8 cellular contexts compared by ENCODE assay signal in the genomic region with DNA sequence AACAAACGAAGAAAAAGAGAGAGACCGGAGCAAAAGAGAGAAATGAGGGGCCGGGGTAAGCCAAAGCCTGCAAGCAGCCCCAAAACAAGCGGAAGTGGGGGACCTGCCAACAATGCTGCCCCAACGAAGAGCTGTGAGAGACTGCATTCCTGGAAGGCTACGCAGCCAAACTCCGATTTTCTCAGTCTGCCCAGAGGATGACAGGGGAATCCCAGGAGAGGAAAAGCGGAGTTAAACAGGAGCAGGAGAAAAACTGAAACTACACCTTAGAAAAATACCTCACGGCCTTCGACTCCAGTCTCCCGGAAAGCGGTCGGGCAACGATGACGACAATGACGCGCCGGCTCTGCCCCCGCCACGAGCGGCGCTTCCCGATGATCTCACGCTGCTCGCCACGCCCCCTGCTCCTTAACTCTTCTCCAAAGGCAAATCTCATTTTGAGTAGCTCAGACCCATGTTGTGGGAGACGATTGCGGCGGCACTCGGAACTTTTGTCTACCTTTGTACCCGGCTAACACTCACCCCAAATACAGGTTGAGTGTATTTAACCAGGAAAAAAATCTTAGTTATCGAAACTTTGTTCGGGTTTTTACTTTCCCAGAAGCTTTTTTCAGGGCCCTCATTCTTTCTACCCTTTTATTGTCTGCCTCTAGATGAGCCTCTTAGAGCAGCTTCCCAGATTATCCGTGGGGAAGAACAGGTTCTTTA. TPM values are rescaled to one million over a fixed set of nuclear protein-coding genes. Genes with fewer than 3 reads are reported as not detected.
DNase-seq lines count a peak whose midpoint lies in the region; ATAC-seq and TF ChIP-seq lines count a peak whose summit lies in the region.

A gene with protein sequence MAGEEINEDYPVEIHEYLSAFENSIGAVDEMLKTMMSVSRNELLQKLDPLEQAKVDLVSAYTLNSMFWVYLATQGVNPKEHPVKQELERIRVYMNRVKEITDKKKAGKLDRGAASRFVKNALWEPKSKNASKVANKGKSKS (minus strand): TSS at position 325 of the 708 bp plus-strand sequence. CDS start 15,694 bp downstream, outside the sequence.

- no peaks in the 10 kb centered on the region for H4K20me1 ChIP-seq in DOHH2 (ENCODE audit: control insufficient read depth, insufficient read depth, low read depth, low read length)
- peaks cover 17% of the 10 kb centered on the region for H4K20me1 ChIP-seq in GM23338 (replicated peaks; ENCODE audit: insufficient read depth)

- no peaks in the 10 kb centered on the region for H3K36me3 Mint-ChIP-seq in GM23338 (ENCODE audit: low read depth)
- H3K36me3 Mint-ChIP-seq in activated T-helper 17 cell treated with anti-CD3 and anti-CD28 coated beads, Interleukin-2, amount 50 U/mL, for 72 hours (ENCODE audit: low read depth) = peaks cover 7% of the 10 kb centered on the region
- peaks cover 0 to 2% (median 0%) of the 10 kb centered on the region in 3 donors for H3K36me3 Mint-ChIP-seq in naive thymus-derived CD8-positive, alpha-beta T cell

- H3K27me3 ChIP-seq in DOHH2 (ENCODE audit: control insufficient read depth, low read length) (no peaks in the 10 kb centered on the region), GM23338 (ENCODE audit: insufficient read depth) (no peaks in the 10 kb centered on the region)

- peak within 1 kb of the TSS; percentile 98 for H3K27ac Mint-ChIP-seq in GM23338
- peak within 1 kb of the TSS; percentile 95 for H3K27ac Mint-ChIP-seq in activated T-helper 17 cell treated with anti-CD3 and anti-CD28 coated beads, Interleukin-2, amount 50 U/mL, for 72 hours
- peak within 1 kb of the TSS; percentile 98 to 100 (median 99) for H3K27ac Mint-ChIP-seq in naive thymus-derived CD8-positive, alpha-beta T cell

- H3K27me3 Mint-ChIP-seq in GM23338 (ENCODE audit: insufficient read depth, low read depth, poor library complexity) = peaks cover 1% of the 10 kb centered on the region
- peaks cover 4% of the 10 kb centered on the region for H3K27me3 Mint-ChIP-seq in activated T-helper 17 cell treated with anti-CD3 and anti-CD28 coated beads, Interleukin-2, amount 50 U/mL, for 72 hours
- H3K27me3 Mint-ChIP-seq in naive thymus-derived CD8-positive, alpha-beta T cell = peaks cover 0 to 15% (median 0%) of the 10 kb centered on the region in 5 donors

- ATAC-seq in GM23338 = peak; percentile 93
- peak; percentile 97 for ATAC-seq in activated T-helper 17 cell treated with anti-CD3 and anti-CD28 coated beads, Interleukin-2, amount 50 U/mL, for 72 hours (replicated peaks)
- ATAC-seq in naive thymus-derived CD8-positive, alpha-beta T cell = peak; percentile 88 to 90

- H3K4me1 Mint-ChIP-seq in GM23338 = peaks cover 3% of the 10 kb centered on the region; the same call in 1 of the 3 replicates
- peaks cover 24% of the 10 kb centered on the region for H3K4me1 Mint-ChIP-seq in activated T-helper 17 cell treated with anti-CD3 and anti-CD28 coated beads, Interleukin-2, amount 50 U/mL, for 72 hours
- H3K4me1 Mint-ChIP-seq in naive thymus-derived CD8-positive, alpha-beta T cell = peaks cover 26 to 52% (median 36%) of the 10 kb centered on the region in 4 donors

- DNase-seq in GM23338 (ENCODE audit: low spot score) (peak; percentile 96), LNCaP clone FGC (ENCODE audit: low read depth) (peak; percentile 44), RWPE1 (ENCODE audit: low spot score) (peak; percentile 87), fibroblast of mammary gland (ENCODE audit: low read depth) (peak; percentile 87)
- peak; percentile 87 to 95 (median 91) for DNase-seq in naive thymus-derived CD8-positive, alpha-beta T cell
- peak; percentile 82 to 94 (median 88) for DNase-seq in stimulated activated naive CD4-positive, alpha-beta T cell (lab: John Stamatoyannopoulos, UW)

- no peaks in the 10 kb centered on the region for H3K9me3 ChIP-seq in DOHH2 (ENCODE audit: control insufficient read depth, insufficient read depth, low read length)

- POLR2A ChIA-PET in RWPE1 (lab: Yijun Ruan, JAX; ENCODE audit: low non-redundant PET) = interaction anchor here (0.7 to 1.0 kb wide), 2 partner anchors 9 to 19 kb away, joined by 3 to 4 read pairs; no protein-coding TSS in a partner anchor
- POLR2A ChIA-PET in naive thymus-derived CD8-positive, alpha-beta T cell (lab: Charles Lee) = interaction anchor here (0.6 to 1.2 kb wide), 3 partner anchors 11 to 95 kb away, joined by 3 to 6 read pairs (median 5); a partner anchor contains a TSS

- H3K4me3 ChIP-seq in DOHH2 (ENCODE audit: low read length) = peak within 1 kb of the TSS; percentile 86
- H3K4me3 ChIP-seq in GM23338 = peak within 1 kb of the TSS; percentile 82
- peak within 1 kb of the TSS; percentile 94 for H3K4me3 ChIP-seq in LNCaP clone FGC (ENCODE audit: low read depth, low read length)
- H3K4me3 ChIP-seq in fibroblast of mammary gland (ENCODE audit: control insufficient read depth, low read depth, low read length) = peak within 1 kb of the TSS; percentile 100

- peak within 1 kb of the TSS; percentile 95 for H2AFZ ChIP-seq in GM23338

- H3K4me1 ChIP-seq in DOHH2 (ENCODE audit: control insufficient read depth, low read length) = peaks cover 7% of the 10 kb centered on the region
- H3K4me1 ChIP-seq in GM23338 (ENCODE audit: insufficient read depth) = peaks cover 16% of the 10 kb centered on the region

- CTCF ChIA-PET in RWPE1 (lab: Yijun Ruan, JAX) = interaction anchor here (0.6 kb wide), 1 partner anchor 689 kb away, joined by 3 read pairs; no protein-coding TSS in a partner anchor

- H3F3A ChIP-seq in DOHH2 (ENCODE audit: control insufficient read depth, insufficient read depth) (no peaks in the 10 kb centered on the region), GM23338 (replicated peaks; ENCODE audit: low read depth) (no peaks in the 10 kb centered on the region)

- H3K4me2 ChIP-seq in DOHH2 (ENCODE audit: low read length) (peak within 1 kb of the TSS; percentile 81), GM23338 (peak within 1 kb of the TSS; percentile 87)

- H3K4me3 Mint-ChIP-seq in GM23338 = peak within 1 kb of the TSS; percentile 94
- H3K4me3 Mint-ChIP-seq in activated T-helper 17 cell treated with anti-CD3 and anti-CD28 coated beads, Interleukin-2, amount 50 U/mL, for 72 hours = peak within 1 kb of the TSS; percentile 83
- peak within 1 kb of the TSS; percentile 90 to 99 (median 96) for H3K4me3 Mint-ChIP-seq in naive thymus-derived CD8-positive, alpha-beta T cell

- no peaks in the 10 kb centered on the region for H3K9me2 ChIP-seq in DOHH2 (replicated peaks; ENCODE audit: control insufficient read depth, low read length)
- H3K9me2 ChIP-seq in GM23338 (ENCODE audit: insufficient read depth) = 0 out of 2 replicates have a peak, but pooled peaks cover 3% of the 10 kb centered on the region

- peaks cover 50% of the 10 kb centered on the region for H3K79me2 ChIP-seq in DOHH2 (ENCODE audit: control insufficient read depth, low read length)
- H3K79me2 ChIP-seq in GM23338 (replicated peaks; ENCODE audit: insufficient read depth) = peaks cover 49% of the 10 kb centered on the region

- no peaks in the 10 kb centered on the region; the same call in 1 of the 2 replicates for H3K36me3 ChIP-seq in DOHH2 (ENCODE audit: control insufficient read depth, low read length)
- no peaks in the 10 kb centered on the region for H3K36me3 ChIP-seq in GM23338 (ENCODE audit: insufficient read depth)

- TF ChIP-seq CTCF in DOHH2 (IDR thresholded peaks at IDR 0.05; ENCODE audit: low read depth, low read length, poor library complexity, severe bottlenecking) (no peak), GM23338 (conservative IDR thresholded peaks at IDR 0.05; ENCODE audit: low read depth in 2 of 2) (no peak), LNCaP clone FGC (IDR thresholded peaks at IDR 0.05; ENCODE audit: control insufficient read depth, extremely low read depth, insufficient read depth) (no peak), RWPE1 (conservative IDR thresholded peaks at IDR 0.05; ENCODE audit: low read depth) (no peak), fibroblast of mammary gland (conservative IDR thresholded peaks at IDR 0.05; ENCODE audit: control insufficient read depth, insufficient read depth, low read depth, low read length) (no peak)

- H3K9me3 Mint-ChIP-seq in GM23338 = no peaks in the 10 kb centered on the region; the same call in 1 of the 3 replicates
- no peaks in the 10 kb centered on the region for H3K9me3 Mint-ChIP-seq in activated T-helper 17 cell treated with anti-CD3 and anti-CD28 coated beads, Interleukin-2, amount 50 U/mL, for 72 hours
- H3K9me3 Mint-ChIP-seq in naive thymus-derived CD8-positive, alpha-beta T cell = no peaks in the 10 kb centered on the region

- H3K27ac ChIP-seq in DOHH2 (ENCODE audit: low read depth, low read length) (peak within 1 kb of the TSS; percentile 38; the same call in 1 of the 2 replicates), GM23338 (ENCODE audit: low read depth) (peak within 1 kb of the TSS; percentile 82), RWPE1 (peak within 1 kb of the TSS; percentile 90)

TF ChIP-seq in GM23338, 12 proteins besides CTCF, POLR2A, EP300 and RAD21 (continues in another document):
- no peak for TF ChIP-seq ZNF114 (CRISPR knock-in tag; IDR thresholded peaks at IDR 0.05)
- TF ChIP-seq STAT1 (IDR thresholded peaks at IDR 0.05; ENCODE audit: unreplicated experiment) = no peak
- TF ChIP-seq EZH2 (IDR thresholded peaks at IDR 0.05; ENCODE audit: low read depth, unreplicated experiment) = no peak
- TF ChIP-seq JUNB (IDR thresholded peaks at IDR 0.05; ENCODE audit: unreplicated experiment) = no peak
- TF ChIP-seq, protein P1, sequence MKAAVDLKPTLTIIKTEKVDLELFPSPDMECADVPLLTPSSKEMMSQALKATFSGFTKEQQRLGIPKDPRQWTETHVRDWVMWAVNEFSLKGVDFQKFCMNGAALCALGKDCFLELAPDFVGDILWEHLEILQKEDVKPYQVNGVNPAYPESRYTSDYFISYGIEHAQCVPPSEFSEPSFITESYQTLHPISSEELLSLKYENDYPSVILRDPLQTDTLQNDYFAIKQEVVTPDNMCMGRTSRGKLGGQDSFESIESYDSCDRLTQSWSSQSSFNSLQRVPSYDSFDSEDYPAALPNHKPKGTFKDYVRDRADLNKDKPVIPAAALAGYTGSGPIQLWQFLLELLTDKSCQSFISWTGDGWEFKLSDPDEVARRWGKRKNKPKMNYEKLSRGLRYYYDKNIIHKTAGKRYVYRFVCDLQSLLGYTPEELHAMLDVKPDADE (IDR thresholded peaks at IDR 0.05) = 0 out of 2 replicates have a peak, but pooled peaks have one; percentile 63
- peak; percentile 97 for TF ChIP-seq POLR2AphosphoS5 (IDR thresholded peaks at IDR 0.05; ENCODE audit: low read depth)

RNA-seq across cellular contexts. Expression of the gene that starts here (rescaled TPM):
- 29.6 and 30.1 TPM in 2 replicates for total RNA-seq in GM23338 (2014; rRNA removed; shearing (Covaris generic))
- 36.6 and 39.7 TPM in 2 replicates for polyA plus RNA-seq in GM23338 (2016; fragmentation: Nextera tagmentation; extraction: Ambion mirVana)
- total RNA-seq in activated T-helper 17 cell treated with anti-CD3 and anti-CD28 coated beads, Interleukin-2, amount 50 U/mL, for 72 hours = 10 to 100 TPM; 16.8 to 17.8 TPM
- 10 to 100 TPM; 18.8 to 19.2 TPM for total RNA-seq in naive thymus-derived CD8-positive, alpha-beta T cell
- polyA plus RNA-seq in naive thymus-derived CD8-positive, alpha-beta T cell = 10 to 100 TPM; 23.0 to 42.7 (median 41.7) TPM

Comparison
In these comparisons a context has a peak if more than half of its experiments do, and no peak if none do; other contexts are left out.
1. Peak in every context shown above with its lines: DNase-seq, ATAC-seq, H3K4me3 ChIP-seq and H3K27ac ChIP-seq.
2. H3K27ac ChIP-seq: peak in every context shown above with its lines; median percentile 90 in RWPE1; 82 in GM23338; 38 in DOHH2.
3. DNase-seq: peak in every context shown above with its lines; median percentile 96 in GM23338; 91 in naive thymus-derived CD8-positive, alpha-beta T cell; 88 in stimulated activated naive CD4-positive, alpha-beta T cell; 87 in RWPE1; 87 in fibroblast of mammary gland; 44 in LNCaP clone FGC.